36 cellular contexts compared by ENCODE assay signal in genomic region chr14:103616635-103617300, GRCh38.
"Had no signal": no experiment of that assay in that cellular context is flagged by ENCODE, and none has a peak within 500 bp of the region (broad histone marks: within the 10 kb centered on the region; RNA-seq: fewer than 3 reads in every experiment).

No MANE protein-coding gene starts in this region.

- H3K27me3 Mint-ChIP-seq: activated CD8-positive, alpha-beta T cell treated with anti-CD3 and anti-CD28 coated beads for 36 hours; activated T-helper 17 cell treated with anti-CD3 and anti-CD28 coated beads, Interleukin-2, amount 50 U/mL, for 72 hours had no signal

- H3K9me3 Mint-ChIP-seq: activated CD4-positive, alpha-beta T cell treated with anti-CD3 and anti-CD28 coated beads, Interleukin-2, amount 10 ng/mL, durations not matched to agents 24 days and 14 days; activated CD8-positive, alpha-beta T cell treated with anti-CD3 and anti-CD28 coated beads for 36 hours; activated naive CD8-positive, alpha-beta T cell treated with anti-CD3 and anti-CD28 coated beads for 36 hours; activated T-cell treated with anti-CD3 and anti-CD28 coated beads, Interleukin-2, amount 50 U/mL, for 72 hours; activated T-helper 17 cell treated with anti-CD3 and anti-CD28 coated beads, Interleukin-2, amount 50 U/mL, for 72 hours; T-helper 1 cell treated with Interleukin-12 subunit alpha and Interleukin-12 subunit beta and Interleukin-4 antibody, amounts not matched to agents 30 μg/mL and 1 μg/mL, for 36 hours; T-helper 2 cell treated with Interferon-gamma antibody and Interleukin-4, amounts not matched to agents 5 μg/mL and 100 μg/mL, for 36 hours had no signal

- DNase-seq: activated CD4-positive, alpha-beta T cell treated with anti-CD3 and anti-CD28 coated beads, Interleukin-2, amount 10 ng/mL, durations not matched to agents 24 days and 14 days; activated CD4-positive, alpha-beta T cell treated with anti-CD3 and anti-CD28 coated beads, Interleukin-2, amount 50 U/mL, for 4 hours; activated CD8-positive, alpha-beta T cell treated with anti-CD3 and anti-CD28 coated beads for 36 hours; activated effector memory CD4-positive, alpha-beta T cell treated with anti-CD3 and anti-CD28 coated beads, Interleukin-2, amount 50 U/mL, for 16 hours; activated naive CD4-positive, alpha-beta T cell; activated naive CD4-positive, alpha-beta T cell treated with anti-CD3 and anti-CD28 coated beads, Interleukin-2, amount 50 U/mL, for 16 hours; activated naive CD8-positive, alpha-beta T cell treated with anti-CD3 and anti-CD28 coated beads for 36 hours; activated T-cell treated with anti-CD3 and anti-CD28 coated beads, Interleukin-2, amount 50 U/mL, for 1 hour; activated T-cell treated with anti-CD3 and anti-CD28 coated beads, Interleukin-2, amount 50 U/mL, for 72 hours; amniotic stem cell; aorta; brain microvascular endothelial cell; central memory CD4-positive, alpha-beta T cell; Kasumi-1; KG1; MG63; NCI-H1048; NCI-H1105 treated with DMSO at 0.1 percent for 48 hours; NCI-H1436; NCI-H1694; NCI-H1930; NCI-H2081 treated with DMSO at 0.1 percent for 48 hours; NCI-H2171; NCI-H510A; NCI-H526; NCI-H748 treated with DMSO at 0.1 percent for 48 hours; NK-92 treated with Interleukin-12 subunit alpha and Interleukin-12 subunit beta, amount 100 ng/mL, for 24 hours; PC-3; Peyer's patch; RPMI8226; SHP77 treated with DMSO at 0.1 percent for 48 hours; SK-N-SH had no signal

- ATAC-seq: activated CD8-positive, alpha-beta T cell treated with anti-CD3 and anti-CD28 coated beads for 36 hours; activated T-cell treated with anti-CD3 and anti-CD28 coated beads, Interleukin-2, amount 50 U/mL, for 72 hours; activated T-helper 17 cell treated with anti-CD3 and anti-CD28 coated beads, Interleukin-2, amount 50 U/mL, for 72 hours; PC-3 had no signal

- H3K4me1 ChIP-seq: Peyer's patch had no signal

- H3K4me3 ChIP-seq: MG63, Peyer's patch, SJSA1 had no signal

- H3K36me3 ChIP-seq: brain microvascular endothelial cell, MG63, Peyer's patch, SJSA1 had no signal

- H3K27ac Mint-ChIP-seq: activated CD4-positive, alpha-beta T cell treated with anti-CD3 and anti-CD28 coated beads, Interleukin-2, amount 10 ng/mL, durations not matched to agents 24 days and 14 days; activated CD8-positive, alpha-beta T cell treated with anti-CD3 and anti-CD28 coated beads for 36 hours; activated naive CD8-positive, alpha-beta T cell treated with anti-CD3 and anti-CD28 coated beads for 36 hours; activated T-cell treated with anti-CD3 and anti-CD28 coated beads, Interleukin-2, amount 50 U/mL, for 72 hours; activated T-helper 17 cell treated with anti-CD3 and anti-CD28 coated beads, Interleukin-2, amount 50 U/mL, for 72 hours; T-helper 1 cell treated with Interleukin-12 subunit alpha and Interleukin-12 subunit beta and Interleukin-4 antibody, amounts not matched to agents 30 μg/mL and 1 μg/mL, for 36 hours; T-helper 2 cell treated with Interferon-gamma antibody and Interleukin-4, amounts not matched to agents 5 μg/mL and 100 μg/mL, for 36 hours had no signal

- H3K9me3 ChIP-seq: MG63, SJSA1, SK-N-SH had no signal

- H3K27ac ChIP-seq: brain microvascular endothelial cell, Peyer's patch, SJSA1 had no signal

- H3K36me3 Mint-ChIP-seq: activated naive CD8-positive, alpha-beta T cell treated with anti-CD3 and anti-CD28 coated beads for 36 hours had no signal

- H3K4me3 Mint-ChIP-seq: activated CD4-positive, alpha-beta T cell treated with anti-CD3 and anti-CD28 coated beads, Interleukin-2, amount 10 ng/mL, durations not matched to agents 24 days and 14 days; activated CD8-positive, alpha-beta T cell treated with anti-CD3 and anti-CD28 coated beads for 36 hours; activated naive CD8-positive, alpha-beta T cell treated with anti-CD3 and anti-CD28 coated beads for 36 hours; activated T-cell treated with anti-CD3 and anti-CD28 coated beads, Interleukin-2, amount 50 U/mL, for 72 hours; activated T-helper 17 cell treated with anti-CD3 and anti-CD28 coated beads, Interleukin-2, amount 50 U/mL, for 72 hours; T-helper 1 cell treated with Interleukin-12 subunit alpha and Interleukin-12 subunit beta and Interleukin-4 antibody, amounts not matched to agents 30 μg/mL and 1 μg/mL, for 36 hours; T-helper 2 cell treated with Interferon-gamma antibody and Interleukin-4, amounts not matched to agents 5 μg/mL and 100 μg/mL, for 36 hours had no signal

- H3K4me1 Mint-ChIP-seq: activated CD4-positive, alpha-beta T cell treated with anti-CD3 and anti-CD28 coated beads, Interleukin-2, amount 10 ng/mL, durations not matched to agents 24 days and 14 days; activated naive CD8-positive, alpha-beta T cell treated with anti-CD3 and anti-CD28 coated beads for 36 hours; activated T-helper 17 cell treated with anti-CD3 and anti-CD28 coated beads, Interleukin-2, amount 50 U/mL, for 72 hours had no signal

- H3K27me3 ChIP-seq: brain microvascular endothelial cell, MG63, Peyer's patch, SJSA1 had no signal
